7 cellular contexts compared by ENCODE assay signal in genomic region chr5:80408976-80409926, GRCh38. TPM values are rescaled to one million over a fixed set of nuclear protein-coding genes. Genes with fewer than 3 reads are reported as not detected.
A peak's percentile ranks its signal among the peaks of the same experiment; 100 is the strongest.
DNase-seq lines count a peak whose midpoint lies in the region; ATAC-seq and TF ChIP-seq lines count a peak whose summit lies in the region.

No MANE protein-coding gene starts in this region.

- H3K18ac ChIP-seq in H9 (ENCODE audit: insufficient read length, low read depth, low read length), result no peak overlapping the region

- H2BK12ac ChIP-seq in H9 (ENCODE audit: insufficient read length, low read depth, low read length), result no peak overlapping the region

- no peak overlapping the region for H2AK5ac ChIP-seq in H9 (ENCODE audit: insufficient read length, low read length)

- no CpG with 5 or more reads among the region's 10 CpGs for WGBS in H9 (ENCODE audit: extremely low coverage, insufficient read length, low lambda C conversion rate)

- no peak overlapping the region for H2BK15ac ChIP-seq in H9 (ENCODE audit: low read depth, low read length)

- no peak overlapping the region for H2AFZ ChIP-seq in H9 (ENCODE audit: low read length)

- peak overlapping the region; percentile 90 to 91 for H3K4me3 Mint-ChIP-seq in H9

- no peaks in the 10 kb centered on the region for H4K20me1 ChIP-seq in H9 (ENCODE audit: control insufficient read depth, insufficient read depth, insufficient read length)

- H4K8ac ChIP-seq in H9 (replicated peaks; ENCODE audit: insufficient read length, low read depth, low read length), result no peak overlapping the region

- peaks cover 4% of the 10 kb centered on the region for H3K79me1 ChIP-seq in H9 (ENCODE audit: insufficient read depth, low read depth, low read length, poor library complexity, severe bottlenecking)

- H3K14ac ChIP-seq in H9 (ENCODE audit: insufficient read depth, low read length), result no peak overlapping the region

- H3K4me1 Mint-ChIP-seq in H9, result peaks cover 9 to 14% of the 10 kb centered on the region in 2 experiments

- no peaks in the 10 kb centered on the region for H3K9me3 Mint-ChIP-seq in H9

- H3K27ac Mint-ChIP-seq in H9, result peak overlapping the region in 2 of 3 experiments; percentile 1 to 88; a peak in 1 of 7 replicates

- peaks cover 2% of the 10 kb centered on the region; the same call in 1 of the 2 replicates for H3K4me1 ChIP-seq in H9 (ENCODE audit: insufficient read depth, low read length)
- peaks cover 16 to 18% (median 17%) of the 10 kb centered on the region in 3 donors for H3K4me1 ChIP-seq in skeletal muscle tissue (ENCODE audit: control insufficient read depth in 3 of 3, insufficient read depth in 3 of 3, low read length in 3 of 3)

- no peak overlapping the region for H3K4ac ChIP-seq in H9 (ENCODE audit: low read depth, low read length)

- peak overlapping the region; percentile 87 for H3K9ac ChIP-seq in H9 (ENCODE audit: extremely low read depth, insufficient read length, low read length)
- peak overlapping the region; percentile 52 to 97 (median 96) for H3K9ac ChIP-seq in skeletal muscle tissue (ENCODE audit: low read depth in 1 of 3, low read length in 3 of 3)

- H3T11ph ChIP-seq in H9 (ENCODE audit: low read length), result no peak overlapping the region

- H3K23me2 ChIP-seq in H9 (ENCODE audit: insufficient read length, low read depth, low read length, poor library complexity, severe bottlenecking), result peaks cover 5% of the 10 kb centered on the region

- H4K91ac ChIP-seq in H9 (ENCODE audit: insufficient read length, low read depth, low read length), result no peak overlapping the region

- no peak overlapping the region for H2BK120ac ChIP-seq in H9 (ENCODE audit: low read depth, low read length, poor library complexity, severe bottlenecking)

- H3K27ac ChIP-seq in H9 (ENCODE audit: insufficient read length, low read depth, low read length), result no peak overlapping the region
- H3K27ac ChIP-seq in skeletal muscle tissue (ENCODE audit: low read depth, low read length), result peak overlapping the region; percentile 96

- no peaks in the 10 kb centered on the region for H3K27me3 ChIP-seq in H9 (ENCODE audit: insufficient read depth, low read length)
- no peaks in the 10 kb centered on the region for H3K27me3 ChIP-seq in skeletal muscle tissue (ENCODE audit: control insufficient read depth in 3 of 3, insufficient read depth in 3 of 3, low read length in 3 of 3)

- peak overlapping the region; percentile 46 for H3K4me2 ChIP-seq in H9 (ENCODE audit: insufficient read depth, insufficient read length, low read length)

- no peak overlapping the region for H4K5ac ChIP-seq in H9 (ENCODE audit: insufficient read length, low read depth, low read length)

- peaks cover 5% of the 10 kb centered on the region; the same call in 1 of the 2 replicates for H3K79me2 ChIP-seq in H9 (ENCODE audit: insufficient read depth, low read length)

- peak overlapping the region; percentile 87 to 94 (median 91) for H3K4me3 ChIP-seq in skeletal muscle tissue (ENCODE audit: low read length in 3 of 3)

- H2BK5ac ChIP-seq in H9 (ENCODE audit: insufficient read length, low read length), result no peak overlapping the region

- no peak overlapping the region for H3K56ac ChIP-seq in H9 (ENCODE audit: insufficient read length, low read depth, low read length)

- DNase-seq in H9 (no peak), SW480 (ENCODE audit: low spot score) (peak; percentile 21), globus pallidus (ENCODE audit: low spot score) (peak; percentile 57), left colon (no peak), GF-D8 (lab: John Stamatoyannopoulos, UW) (no peak)

- TF ChIP-seq CTCF in H9 (conservative IDR thresholded peaks at IDR 0.05), result no peak

- intact Hi-C loops in left colon (cut with DNase I, micrococcal nuclease), result no loop called here

- peaks cover 3 to 5% (median 3%) of the 10 kb centered on the region in 3 donors for H3K36me3 ChIP-seq in skeletal muscle tissue (ENCODE audit: control insufficient read depth in 3 of 3, insufficient read depth in 3 of 3, low read length in 3 of 3)

- ATAC-seq in left colon (no peak), HG03457 (IDR thresholded peaks at IDR 0.05; ENCODE audit: unreplicated experiment) (no peak)

- H3K9me3 ChIP-seq in H9 (ENCODE audit: control insufficient read depth, low read depth, low read length) (no peaks in the 10 kb centered on the region), skeletal muscle tissue (ENCODE audit: control insufficient read depth in 3 of 3, low read length in 3 of 3) (no peaks in the 10 kb centered on the region)

- H2BK20ac ChIP-seq in H9 (ENCODE audit: low read depth, low read length, poor library complexity, severe bottlenecking), result no peak overlapping the region

- no peak overlapping the region for H3K23ac ChIP-seq in H9 (ENCODE audit: insufficient read length, low read depth, low read length)

- H3K27me3 Mint-ChIP-seq in H9 (ENCODE audit: low read depth), result no peaks in the 10 kb centered on the region

- peaks cover 5 to 17% (median 10%) of the 10 kb centered on the region in 3 experiments; a peak in 6 of 7 replicates for H3K36me3 Mint-ChIP-seq in H9 (ENCODE audit: insufficient read depth in 1 of 3, low read depth in 3 of 3)

RNA-seq across cellular contexts. Expression of gene ZFYVE16, which starts 1.4 kb away (rescaled TPM):
- total RNA-seq in H9 (2021) (20.5 and 21.9 TPM in 2 replicates), skeletal muscle tissue (50.1 TPM), left colon (10 to 100 TPM; 29.1 to 39.8 TPM)

Comparison
In these comparisons a context has a peak if more than half of its experiments do, and no peak if none do; other contexts are left out.
1. DNase-seq: peak in SW480 (single experiment) and globus pallidus (single experiment); none in H9 (single experiment), left colon (0 of 2) and GF-D8 (single experiment).